Comparison of ENCODE assay signal across 1 cellular context in genomic region chr9:134214766-134215394, GRCh38.
TF ChIP-seq lines count a peak whose summit lies in the region.

No MANE protein-coding gene starts in this region.

TF ChIP-seq in GM23338, 12 proteins besides CTCF, POLR2A, EP300 and RAD21 (continued from another document):
- no peak for TF ChIP-seq REST (IDR thresholded peaks at IDR 0.05; ENCODE audit: unreplicated experiment)
- TF ChIP-seq JUNB (IDR thresholded peaks at IDR 0.05; ENCODE audit: unreplicated experiment), result no peak
- no peak for TF ChIP-seq CREB1 (CRISPR knock-in tag; IDR thresholded peaks at IDR 0.05; ENCODE audit: low read depth)
- no peak for TF ChIP-seq ZNF462 (CRISPR knock-in tag; IDR thresholded peaks at IDR 0.05)
- no peak for TF ChIP-seq ETS1 (IDR thresholded peaks at IDR 0.05)
- no peak for TF ChIP-seq NANOG (IDR thresholded peaks at IDR 0.05; ENCODE audit: borderline replicate concordance)
- TF ChIP-seq STAT1 (IDR thresholded peaks at IDR 0.05; ENCODE audit: unreplicated experiment), result no peak
- no peak for TF ChIP-seq EZH2phosphoT487 (IDR thresholded peaks at IDR 0.05; ENCODE audit: unreplicated experiment)
- TF ChIP-seq ZNF331 (CRISPR knock-in tag; IDR thresholded peaks at IDR 0.05; ENCODE audit: low read depth), result no peak
